Comparison of ENCODE assay signal across 12 cellular contexts in the genomic region with DNA sequence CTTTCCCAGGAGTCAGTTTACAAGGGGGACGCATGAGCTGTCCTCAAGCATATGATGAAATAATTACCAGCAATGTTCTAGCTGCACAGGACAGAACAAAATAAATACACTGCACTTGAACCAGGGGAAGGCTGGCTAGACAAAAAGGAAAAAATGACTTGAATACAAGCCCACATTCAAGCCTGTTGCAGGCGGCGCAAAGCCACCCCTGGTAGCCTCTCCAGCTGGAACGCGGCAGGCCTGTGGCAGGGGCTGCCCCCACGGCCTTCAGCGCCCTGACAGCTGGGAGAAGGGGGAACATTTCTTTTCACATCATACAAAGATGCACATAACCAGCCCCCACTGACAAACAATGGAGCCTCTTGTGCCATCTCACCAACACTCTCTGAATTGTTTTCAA. TPM values are rescaled to one million over a fixed set of nuclear protein-coding genes. Genes with fewer than 3 reads are reported as not detected.
A peak's percentile ranks its signal among the peaks of the same experiment; 100 is the strongest.
DNase-seq lines count a peak whose midpoint lies in the region; ATAC-seq and TF ChIP-seq lines count a peak whose summit lies in the region.
"Had no signal": no experiment of that assay in that cellular context is flagged by ENCODE, and none has a peak within 500 bp of the region (broad histone marks: within the 10 kb centered on the region; RNA-seq: fewer than 3 reads in every experiment).

No MANE protein-coding gene starts in this region.

- H3K79me1 ChIP-seq in mesendoderm (ENCODE audit: low read length): no peaks in the 10 kb centered on the region

- H2BK120ac ChIP-seq in mesendoderm (ENCODE audit: low read depth, low read length): no peak overlapping the region

- H3K27ac ChIP-seq in HUES48 (ENCODE audit: low read depth, low read length) (peak overlapping the region; percentile 96), gastroesophageal sphincter (peak overlapping the region in 3 of 4 donors; percentile 57 to 71 (median 66)), gastrocnemius medialis (peak overlapping the region; percentile 62 to 81 (median 74)), mesendoderm (ENCODE audit: low read depth, low read length) (no peak overlapping the region)
- H3K27ac ChIP-seq: HL-60 had no signal

- no peak overlapping the region for H3K4me3 ChIP-seq in HUES48 (ENCODE audit: low read depth, low read length)
- no peak overlapping the region for H3K4me3 ChIP-seq in gastroesophageal sphincter
- H3K4me3 ChIP-seq in gastrocnemius medialis: no peak overlapping the region
- H3K4me3 ChIP-seq in mesendoderm (ENCODE audit: low read length): no peak overlapping the region

- no peak overlapping the region for H4K8ac ChIP-seq in mesendoderm (ENCODE audit: low read depth, low read length)

- no peak overlapping the region for H2BK5ac ChIP-seq in mesendoderm (ENCODE audit: low read length)

- H2BK15ac ChIP-seq in mesendoderm (replicated peaks; ENCODE audit: low read depth): no peak overlapping the region

- 18 to 62% methylated on average over 7 of the region's 7 CpGs for WGBS in gastroesophageal sphincter (ENCODE audit: low coverage in 1 of 2), 2 donors
- no CpG with 5 or more reads among the region's 7 CpGs for WGBS in mesendoderm (ENCODE audit: extremely low coverage, insufficient coverage, low lambda C conversion rate)

- H3K79me2 ChIP-seq in mesendoderm (ENCODE audit: control insufficient read depth, insufficient read depth, low read length): no peaks in the 10 kb centered on the region

- H3K27me3 ChIP-seq in HUES48 (ENCODE audit: control insufficient read depth, insufficient read depth, low read length): no peaks in the 10 kb centered on the region
- no peaks in the 10 kb centered on the region for H3K27me3 ChIP-seq in gastroesophageal sphincter
- no peaks in the 10 kb centered on the region for H3K27me3 ChIP-seq in gastrocnemius medialis
- no peaks in the 10 kb centered on the region for H3K27me3 ChIP-seq in mesendoderm (ENCODE audit: insufficient read depth, low read length, poor library complexity)

- no peak overlapping the region for H3K18ac ChIP-seq in mesendoderm (ENCODE audit: low read length)

- TF ChIP-seq EP300 in gastroesophageal sphincter (IDR thresholded peaks at IDR 0.05): no peak

- TF ChIP-seq POLR2A in gastroesophageal sphincter (IDR thresholded peaks at IDR 0.05): no peak
- TF ChIP-seq POLR2A in gastrocnemius medialis (IDR thresholded peaks at IDR 0.05): no peak

- no peak overlapping the region for H3K4me2 ChIP-seq in mesendoderm (ENCODE audit: low read length)

- H3K9ac ChIP-seq in HUES48 (ENCODE audit: low read depth, low read length) (no peak overlapping the region), mesendoderm (ENCODE audit: low read length) (no peak overlapping the region)

- H4K5ac ChIP-seq in mesendoderm (ENCODE audit: low read length): no peak overlapping the region

- intact Hi-C loops in gastrocnemius medialis (cut with DNase I; ENCODE audit: low total_unique reads): no loop called here

- H3K4ac ChIP-seq in mesendoderm (ENCODE audit: low read depth, low read length): no peak overlapping the region

- ATAC-seq in gastroesophageal sphincter (peak; percentile 78), gastrocnemius medialis (peak; percentile 51)

- DNase-seq in SK-MEL-5 (ENCODE audit: low read depth, low spot score): peak; percentile 63
- no peak for DNase-seq in gastrocnemius medialis
- DNase-seq in NCI-H2196 (lab: John Stamatoyannopoulos, UW; ENCODE audit: unreplicated experiment): no peak
- no peak for DNase-seq in stimulated activated CD8-positive, alpha-beta memory T cell treated with anti-CD3 and anti-CD28 coated beads, Interleukin-4, amount 100 ng/mL, for 48 hours
- DNase-seq in mesendoderm: no peak
- DNase-seq: activated CD4-positive, alpha-beta memory T cell treated with anti-CD3 and anti-CD28 coated beads, Interleukin-2, amount 10 ng/mL, durations not matched to agents 7 days and 5 days; Calu3; NK-92 treated with Interleukin-12 subunit alpha and Interleukin-12 subunit beta, amount 100 ng/mL, for 24 hours; trophoblast cell had no signal

- TF ChIP-seq CTCF in gastroesophageal sphincter (IDR thresholded peaks at IDR 0.05) (no peak), gastrocnemius medialis (IDR thresholded peaks at IDR 0.05 in 4 of 5, conservative IDR thresholded peaks at IDR 0.05 in 1 of 5) (no peak)

- peaks cover 12% of the 10 kb centered on the region for H3K4me1 ChIP-seq in HUES48 (ENCODE audit: control insufficient read depth, insufficient read depth, low read length)
- H3K4me1 ChIP-seq in gastroesophageal sphincter: peaks cover 0 to 44% (median 0%) of the 10 kb centered on the region in 3 donors
- peaks cover 11 to 16% of the 10 kb centered on the region in 2 donors for H3K4me1 ChIP-seq in gastrocnemius medialis
- no peaks in the 10 kb centered on the region for H3K4me1 ChIP-seq in mesendoderm (ENCODE audit: control insufficient read depth, low read depth, low read length)

- no peak overlapping the region for H2AK5ac ChIP-seq in mesendoderm (ENCODE audit: low read length)

- H3K36me3 ChIP-seq in HUES48 (ENCODE audit: control insufficient read depth, insufficient read depth, low read length): peaks cover 49% of the 10 kb centered on the region
- H3K36me3 ChIP-seq in gastroesophageal sphincter: peaks cover 0 to 80% of the 10 kb centered on the region in 2 donors
- H3K36me3 ChIP-seq in gastrocnemius medialis: peaks cover 2 to 49% of the 10 kb centered on the region in 2 donors
- peaks cover 7% of the 10 kb centered on the region for H3K36me3 ChIP-seq in mesendoderm (ENCODE audit: control insufficient read depth, insufficient read depth, low read length)

- no peak overlapping the region for H3K56ac ChIP-seq in mesendoderm (ENCODE audit: low read length)

- in situ Hi-C loops in SK-MEL-5 (cut with HindIII; ENCODE audit: low pct_unique_long_range_greater_than_20kb, low sequenced_read_pairs): no loop called here
- in situ Hi-C loops in gastrocnemius medialis (cut with MboI; ENCODE audit: low sequenced_read_pairs in 4 of 4): no loop called here

- H3K9me3 ChIP-seq in HUES48 (ENCODE audit: control insufficient read depth, insufficient read depth, low read length): no peaks in the 10 kb centered on the region
- no peaks in the 10 kb centered on the region for H3K9me3 ChIP-seq in gastroesophageal sphincter
- H3K9me3 ChIP-seq in gastrocnemius medialis: no peaks in the 10 kb centered on the region

- H3K23ac ChIP-seq in mesendoderm (ENCODE audit: low read length): no peak overlapping the region

RNA-seq across cellular contexts. Expression of gene TRAFD1, which starts 57.1 kb away (rescaled TPM):
- 14.6 and 15.6 TPM in 2 replicates for total RNA-seq in SK-MEL-5 (2014; rRNA removed; shearing (Covaris generic))
- polyA plus RNA-seq in SK-MEL-5 (2015; cell fraction: cytosol; rRNA removed): 19.2 and 24.9 TPM in 2 replicates
- polyA plus RNA-seq in SK-MEL-5 (2015; cell fraction: nucleus; rRNA removed): 27.0 and 28.6 TPM in 2 replicates
- 10 to 100 TPM; 28.2 to 37.7 (median 30.2) TPM for total RNA-seq in gastroesophageal sphincter
- 10 to 100 TPM in 3 of 4 donors, 1 to 10 TPM in 1; 8.9 to 17.7 (median 14.5) TPM for total RNA-seq in gastrocnemius medialis
- polyA plus RNA-seq in mesendoderm (2013, experiment 1 of 2): 16.1 TPM
- 15.8 TPM for polyA plus RNA-seq in mesendoderm (2013, experiment 2 of 2)
